27 cellular contexts compared by ENCODE assay signal in the genomic region with DNA sequence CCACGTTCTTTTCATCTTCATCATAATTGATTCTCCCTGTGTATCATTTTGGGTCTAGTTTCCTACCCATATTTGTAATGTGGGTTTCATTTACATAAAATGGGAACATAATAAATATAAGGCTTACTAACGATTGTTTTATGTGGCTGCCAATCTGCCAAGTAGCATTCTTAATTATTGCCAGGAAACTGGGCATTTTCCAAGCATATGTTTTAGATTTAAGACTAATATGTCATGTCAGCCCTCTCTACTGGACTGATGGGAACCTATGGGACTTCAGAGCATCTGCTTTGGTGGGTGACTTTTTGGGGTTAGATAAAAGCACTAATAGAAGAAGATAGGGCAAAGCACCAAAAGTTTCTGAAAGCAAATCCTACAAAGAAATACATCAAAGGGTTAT.
"Had no signal": no experiment of that assay in that cellular context is flagged by ENCODE, and none has a peak within 500 bp of the region (broad histone marks: within the 10 kb centered on the region; RNA-seq: fewer than 3 reads in every experiment).

No MANE protein-coding gene starts in this region.

- H3K9ac ChIP-seq: parathyroid adenoma had no signal

- H3K27me3 ChIP-seq: colonic mucosa, heart right ventricle, left lung, neutrophil, right atrium auricular region, testis, tibial artery had no signal

- H3K4me3 ChIP-seq: colonic mucosa, heart right ventricle, left lung, mucosa of descending colon, right atrium auricular region, smooth muscle cell, testis, tibial artery had no signal

- H3K4me1 ChIP-seq: colonic mucosa, heart right ventricle, left lung, parathyroid adenoma, right atrium auricular region, testis, tibial artery had no signal

- H3K27ac ChIP-seq: colonic mucosa, epithelial cell of prostate, heart right ventricle, left lung, neutrophil, parathyroid adenoma, right atrium auricular region, testis, tibial artery had no signal

- ATAC-seq: esophagus mucosa; heart right ventricle; left cardiac atrium; left lung; mucosa of descending colon; natural killer cell treated with Interleukin-12 subunit alpha and Interleukin-12 subunit beta and Interleukin-15 and Interleukin-18, amount 100 ng/mL, for 72 hours; sciatic nerve; stimulated activated memory B cell treated with anti-CD40 and anti-IgM and Interleukin-4, amounts not matched to agents 10 μg/mL and 1 μg/mL and 100 μg/mL, for 72 hours; stimulated activated naive CD8-positive, alpha-beta T cell treated with anti-CD3 and anti-CD28 coated beads, Interleukin-15, Interleukin-2, amounts not matched to agents 100 U/mL and 50 U/mL, for 24 hours had no signal

- DNase-seq: colonic mucosa; effector CD8-positive, alpha-beta T cell; endodermal cell; foreskin melanocyte; glutamatergic neuron; heart right ventricle; hippocampal formation; left cardiac atrium; left lung; mesenchymal stem cell; mucosa of descending colon; naive B cell; stimulated activated CD4-positive, alpha-beta T cell treated with anti-CD3 and anti-CD28 coated beads, Interleukin-12 subunit alpha, Interleukin-12 subunit beta, amount 100 ng/mL, for 4 hours; stimulated activated CD4-positive, alpha-beta T cell treated with anti-CD3 and anti-CD28 coated beads, Interleukin-4, amount 100 ng/mL, for 4 hours; stimulated activated naive CD8-positive, alpha-beta T cell treated with anti-CD3 and anti-CD28 coated beads, Interleukin-15, Interleukin-2, amounts not matched to agents 100 U/mL and 50 U/mL, for 24 hours; substantia nigra; testis; tibial artery had no signal

- H2AFZ ChIP-seq: parathyroid adenoma had no signal

- H3K36me3 ChIP-seq: colonic mucosa, heart right ventricle, left lung, neutrophil, right atrium auricular region, tibial artery had no signal

- H3K79me2 ChIP-seq: parathyroid adenoma had no signal

- H3K9me3 ChIP-seq: colonic mucosa, left lung, mucosa of descending colon, neutrophil, right atrium auricular region, testis, tibial artery had no signal

- H3K4me2 ChIP-seq: smooth muscle cell had no signal
